In genomic region chr20:50434653-50435396, GRCh38 we compare ENCODE assay signal across 1 cellular context.
TF ChIP-seq lines count a peak whose summit lies in the region.

No MANE protein-coding gene starts in this region.

TF ChIP-seq in HepG2, 621 proteins besides CTCF, POLR2A, EP300 and RAD21 (continued from another document and continues in another):
- no peak for TF ChIP-seq ZNF318 (CRISPR knock-in tag; IDR thresholded peaks at IDR 0.05)
- peak; percentile 66; the same call in 1 of the 2 replicates for TF ChIP-seq ZNF124 (CRISPR knock-in tag; IDR thresholded peaks at IDR 0.05)
- 0 out of 2 replicates have a peak, but pooled peaks have one; percentile 19 for TF ChIP-seq NKX3-1 (CRISPR knock-in tag; IDR thresholded peaks at IDR 0.05)
- no peak for TF ChIP-seq ZNF382 (CRISPR knock-in tag; IDR thresholded peaks at IDR 0.05; ENCODE audit: borderline replicate concordance)
- TF ChIP-seq ZNF607 (CRISPR knock-in tag; IDR thresholded peaks at IDR 0.05; ENCODE audit: borderline replicate concordance): 0 out of 2 replicates have a peak, but pooled peaks have one; percentile 44
- no peak for TF ChIP-seq ZNF263 (CRISPR knock-in tag; IDR thresholded peaks at IDR 0.05)
- peak; percentile 98 for TF ChIP-seq ZNF768 (CRISPR knock-in tag; IDR thresholded peaks at IDR 0.05)
- TF ChIP-seq FOXA3 (CRISPR knock-in tag; IDR thresholded peaks at IDR 0.05): peak; percentile 69
- TF ChIP-seq ZBTB7A (CRISPR knock-in tag; IDR thresholded peaks at IDR 0.05): peak; percentile 70
- no peak; the same call in 1 of the 2 replicates for TF ChIP-seq HMGXB3 (CRISPR knock-in tag; IDR thresholded peaks at IDR 0.05; ENCODE audit: borderline replicate concordance)
- no peak for TF ChIP-seq AGO2 (optimal IDR thresholded peaks at IDR 0.05; ENCODE audit: low read depth, low read length)
- TF ChIP-seq ATF4 (CRISPR knock-in tag; IDR thresholded peaks at IDR 0.05): peak in 1 of 2 experiments; percentile 73; a peak in 2 of 4 replicates
- no peak for TF ChIP-seq ZNF746 (CRISPR knock-in tag; IDR thresholded peaks at IDR 0.05)
- TF ChIP-seq CSRNP1 (CRISPR knock-in tag; IDR thresholded peaks at IDR 0.05): 0 out of 2 replicates have a peak, but pooled peaks have one; percentile 27
- TF ChIP-seq ZHX2 (IDR thresholded peaks at IDR 0.05; ENCODE audit: low read depth): 0 out of 2 replicates have a peak, but pooled peaks have one; percentile 18
- no peak for TF ChIP-seq ZHX2 (CRISPR knock-in tag; IDR thresholded peaks at IDR 0.05; ENCODE audit: borderline replicate concordance)
- TF ChIP-seq PRDM4 (CRISPR knock-in tag; IDR thresholded peaks at IDR 0.05; ENCODE audit: borderline replicate concordance): no peak
- no peak for TF ChIP-seq TRIM22 (IDR thresholded peaks at IDR 0.05)
